ENCODE assay signal across 27 cellular contexts in genomic region chr5:60195083-60195482, GRCh38.
"Had no signal": no experiment of that assay in that cellular context is flagged by ENCODE, and none has a peak within 500 bp of the region (broad histone marks: within the 10 kb centered on the region; RNA-seq: fewer than 3 reads in every experiment).

No MANE protein-coding gene starts in this region.

- H3K27ac ChIP-seq: brain microvascular endothelial cell, epithelial cell of prostate, esophagus squamous epithelium, gastrocnemius medialis, WERI-Rb-1 had no signal

- H3K4me3 ChIP-seq: esophagus squamous epithelium, gastrocnemius medialis had no signal

- ATAC-seq: activated CD4-positive, CD25-positive, alpha-beta regulatory T cell treated with anti-CD3 and anti-CD28 coated beads, Interleukin-2, amount 50 U/mL, for 24 hours; activated CD8-positive, alpha-beta T cell treated with anti-CD3 and anti-CD28 coated beads for 36 hours; activated T-cell treated with anti-CD3 and anti-CD28 coated beads, Interleukin-2, amount 50 U/mL, for 4 hours; activated T-helper 17 cell treated with anti-CD3 and anti-CD28 coated beads, Interleukin-2, amount 50 U/mL, for 72 hours; foreskin keratinocyte; gastrocnemius medialis; T-helper 17 cell had no signal

- DNase-seq: activated B cell treated with CpG ODN at 0.5 μM for 24 hours; activated CD4-positive, alpha-beta T cell treated with anti-CD3 and anti-CD28 coated beads for 48 hours; activated CD4-positive, alpha-beta T cell treated with anti-CD3 and anti-CD28 coated beads, Interleukin-2, amount 50 U/mL, for 1 hour; activated CD4-positive, alpha-beta T cell treated with anti-CD3 and anti-CD28 coated beads, Interleukin-2, amount 50 U/mL, for 48 hours; activated CD8-positive, alpha-beta memory T cell treated with anti-CD3 and anti-CD28 coated beads for 24 hours; activated CD8-positive, alpha-beta T cell treated with anti-CD3 and anti-CD28 coated beads for 36 hours; activated effector memory CD4-positive, alpha-beta T cell treated with Interleukin-2 at 50 U/mL for 16 hours; activated gamma-delta T cell treated with Interleukin-2 at 50 U/mL for 16 hours; activated naive CD4-positive, alpha-beta T cell treated with anti-CD3 and anti-CD28 coated beads, Interleukin-2, amount 50 U/mL, for 16 hours; activated naive CD4-positive, alpha-beta T cell treated with Interleukin-2 at 50 U/mL for 16 hours; activated T-cell treated with anti-CD3 and anti-CD28 coated beads, Interleukin-2, amount 50 U/mL, for 4 hours; amniotic stem cell; anterior cingulate cortex; brain microvascular endothelial cell; cortex of kidney; effector CD8-positive, alpha-beta T cell; esophagus squamous epithelium; foreskin keratinocyte; gastrocnemius medialis; glutamatergic neuron; T-helper 1 cell; T-helper 17 cell; T1000; WERI-Rb-1 had no signal

- H3K27me3 ChIP-seq: brain microvascular endothelial cell, esophagus squamous epithelium, gastrocnemius medialis had no signal

- H3K36me3 ChIP-seq: brain microvascular endothelial cell, esophagus squamous epithelium, gastrocnemius medialis, WERI-Rb-1 had no signal

- H3K9me3 ChIP-seq: esophagus squamous epithelium, gastrocnemius medialis had no signal
